In the genomic region with DNA sequence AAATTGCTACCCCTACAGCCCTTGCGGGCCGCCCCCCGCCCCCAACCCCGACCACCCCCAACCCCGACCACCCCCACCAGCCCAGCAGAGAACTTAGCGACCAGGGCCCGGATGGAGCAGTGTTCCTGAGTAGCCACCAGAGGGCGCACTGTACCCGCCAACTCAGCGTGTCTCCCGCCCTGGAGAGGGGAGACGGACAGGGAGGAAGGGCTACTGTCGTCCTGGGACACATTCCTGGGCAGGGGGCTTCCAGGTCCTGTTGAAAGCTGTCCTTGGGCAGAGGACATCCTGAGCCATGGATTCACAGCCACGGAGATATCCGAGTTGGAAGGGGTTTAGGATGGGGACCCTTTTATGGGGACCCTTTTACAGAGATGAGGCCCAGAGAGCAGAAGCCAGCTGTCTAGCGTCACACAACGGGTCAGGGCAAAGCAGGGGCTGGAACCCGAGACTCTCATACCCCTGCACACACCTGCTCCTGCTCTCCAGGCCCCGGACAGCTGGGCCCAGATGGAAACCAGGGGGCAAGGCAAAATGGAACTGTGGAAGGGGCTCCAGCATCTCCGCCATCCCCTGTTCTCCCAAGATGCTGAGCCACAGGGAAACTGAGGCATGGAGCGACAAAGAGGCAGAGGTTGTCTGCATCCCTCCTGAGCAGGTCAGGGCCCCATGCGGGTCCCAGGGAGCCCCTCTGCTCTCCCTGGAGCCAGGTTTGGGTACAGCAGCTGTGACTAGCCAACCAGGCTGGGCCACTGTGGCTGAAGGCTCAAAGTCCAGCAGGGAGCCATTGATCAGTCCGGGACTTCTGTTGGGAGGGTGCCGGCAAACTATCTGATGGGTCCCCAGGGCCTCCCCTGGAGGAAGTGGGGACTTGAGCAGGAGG, we compare ENCODE assay signal across 8 cellular contexts. TPM values are rescaled to one million over a fixed set of nuclear protein-coding genes. Genes with fewer than 3 reads are reported as not detected.
DNase-seq lines count a peak whose midpoint lies in the region; ATAC-seq and FAIRE-seq lines count a peak whose summit lies in the region.

No MANE protein-coding gene starts in this region.

- DNase-seq in AG08396 (ENCODE audit: low spot score) (peak; percentile 90), MV-4-11 (lab: John Stamatoyannopoulos, UW) (peak; percentile 25), T-helper 2 cell (peak; percentile 48 to 64 (median 57)), amygdala (lab: John Stamatoyannopoulos, UW) (peak in 45 of 56 donors; percentile 13 to 77 (median 50)), hepatic stellate cell (ENCODE audit: low spot score) (peak; percentile 88), small intestine (peak; percentile 48)

- H3K36me3 ChIP-seq in small intestine (ENCODE audit: control insufficient read depth in 2 of 2, insufficient read depth in 2 of 2, low read length in 2 of 2), result no peaks in the 10 kb centered on the region

- 8 to 14% (median 11%) methylated on average over 24 of the region's 24 CpGs for WGBS in small intestine, 3 donors

- no peaks in the 10 kb centered on the region for H3K9me3 ChIP-seq in small intestine (ENCODE audit: control insufficient read depth, low read depth)

- no peak overlapping the region for H3K27ac ChIP-seq in small intestine (ENCODE audit: low read depth in 1 of 2, low read length in 1 of 2)

- peak; percentile 73 for ATAC-seq in GM18907 (IDR thresholded peaks at IDR 0.05; ENCODE audit: unreplicated experiment)
- no peak for ATAC-seq in GM19452 (IDR thresholded peaks at IDR 0.05; ENCODE audit: unreplicated experiment)

- no peak overlapping the region for H3K4me3 ChIP-seq in small intestine (ENCODE audit: low read depth in 1 of 2, low read length in 2 of 2)

- no peak for FAIRE-seq in small intestine (lab: Jason Lieb, UNC)

- no peaks in the 10 kb centered on the region for H3K4me1 ChIP-seq in small intestine (ENCODE audit: control insufficient read depth in 2 of 2, insufficient read depth in 1 of 2, low read depth in 1 of 2, low read length in 1 of 2)

- no peaks in the 10 kb centered on the region for H3K27me3 ChIP-seq in small intestine (ENCODE audit: control insufficient read depth in 2 of 2, insufficient read depth in 2 of 2, low read length in 2 of 2)

RNA-seq across cellular contexts. Expression of a gene that starts 25.0 kb away (rescaled TPM):
- polyA plus RNA-seq in small intestine, result 10 to 100 TPM; 10.5 to 58.1 (median 50.0) TPM

RNA-seq across cellular contexts. Expression of a gene that starts 59.2 kb away (rescaled TPM):
- under 1 TPM in 1 of 3 donors, not detected in 2; 0.03 TPM for polyA plus RNA-seq in small intestine

Comparison
In these comparisons a context has a peak if more than half of its experiments do, and no peak if none do; other contexts are left out.
1. DNase-seq: peak in every context shown above with its lines; median percentile 90 in AG08396; 88 in hepatic stellate cell; 57 in T-helper 2 cell; 50 in amygdala; 48 in small intestine; 25 in MV-4-11.